Comparison of ENCODE assay signal across 29 cellular contexts in the genomic region with DNA sequence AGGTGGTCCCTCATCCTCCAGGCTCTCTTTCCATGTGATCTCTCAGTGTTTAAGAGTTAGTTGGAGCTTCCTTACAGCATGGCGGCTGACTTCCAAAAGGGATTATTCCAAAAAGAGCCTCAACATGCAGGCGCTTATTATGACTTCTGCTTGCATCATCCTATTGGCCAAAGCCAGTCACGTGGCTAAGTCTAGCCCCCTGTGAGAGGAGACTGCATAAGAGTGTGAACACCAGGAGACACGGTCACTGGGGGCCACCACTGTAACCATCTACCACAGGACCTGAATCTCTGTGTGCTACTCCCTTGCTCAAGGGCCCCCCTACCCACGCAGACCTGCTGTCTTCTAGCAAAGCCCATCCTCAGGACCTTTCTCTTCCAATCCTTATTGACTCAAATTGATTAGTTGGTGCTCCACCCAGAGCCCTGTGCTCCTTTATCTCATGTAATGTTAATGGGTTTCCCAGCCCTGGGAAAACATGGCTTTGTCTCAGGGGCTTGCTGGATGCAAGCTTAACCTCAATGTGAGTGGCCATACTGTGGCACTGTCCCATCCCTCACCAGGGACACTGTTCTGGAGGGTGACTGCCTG. TPM values are rescaled to one million over a fixed set of nuclear protein-coding genes. Genes with fewer than 3 reads are reported as not detected.
"Had no signal": no experiment of that assay in that cellular context is flagged by ENCODE, and none has a peak within 500 bp of the region (broad histone marks: within the 10 kb centered on the region; RNA-seq: fewer than 3 reads in every experiment).

No MANE protein-coding gene starts in this region.

- H3K27me3 Mint-ChIP-seq: effector memory CD8-positive, alpha-beta T cell; stimulated activated memory B cell treated with anti-CD40 and anti-IgM and Interleukin-4, amounts not matched to agents 10 μg/mL and 1 μg/mL and 100 μg/mL, for 72 hours had no signal

- ATAC-seq: effector memory CD8-positive, alpha-beta T cell; left colon; left ventricle myocardium superior; natural killer cell treated with Interleukin-12 subunit alpha and Interleukin-12 subunit beta and Interleukin-15 and Interleukin-18, amount 100 ng/mL, for 72 hours; sciatic nerve; stimulated activated memory B cell treated with anti-CD40 and anti-IgM and Interleukin-4, amounts not matched to agents 10 μg/mL and 1 μg/mL and 100 μg/mL, for 72 hours; stimulated activated naive CD8-positive, alpha-beta T cell treated with anti-CD3 and anti-CD28 coated beads, Interleukin-15, amount 100 ng/mL, for 72 hours; upper lobe of right lung had no signal

- H3K4me3 ChIP-seq: esophagus squamous epithelium, lung, neural progenitor cell, prostate gland, spleen, testis, tibial nerve, upper lobe of right lung had no signal

- H3K27ac ChIP-seq: epithelial cell of prostate, esophagus squamous epithelium, neural progenitor cell, parathyroid adenoma, prostate gland, spleen, testis, tibial nerve, upper lobe of right lung had no signal

- H3K27me3 ChIP-seq: esophagus squamous epithelium, neural progenitor cell, spleen, testis, tibial nerve, upper lobe of right lung had no signal

- H3K27ac Mint-ChIP-seq: immature natural killer cell; natural killer cell treated with Interleukin-12 subunit alpha and Interleukin-12 subunit beta and Interleukin-15 and Interleukin-18, amount 100 ng/mL, for 72 hours; neural progenitor cell; stimulated activated memory B cell treated with anti-CD40 and anti-IgM and Interleukin-4, amounts not matched to agents 10 μg/mL and 1 μg/mL and 100 μg/mL, for 72 hours; stimulated activated naive CD8-positive, alpha-beta T cell treated with anti-CD3 and anti-CD28 coated beads, Interleukin-15, amount 100 ng/mL, for 72 hours had no signal

- H3K36me3 Mint-ChIP-seq: immature natural killer cell; natural killer cell treated with Interleukin-12 subunit alpha and Interleukin-12 subunit beta and Interleukin-15 and Interleukin-18, amount 100 ng/mL, for 72 hours; neural progenitor cell; stimulated activated memory B cell treated with anti-CD40 and anti-IgM and Interleukin-4, amounts not matched to agents 10 μg/mL and 1 μg/mL and 100 μg/mL, for 72 hours had no signal

- H3K4me3 Mint-ChIP-seq: effector memory CD8-positive, alpha-beta T cell; immature natural killer cell; natural killer cell treated with Interleukin-12 subunit alpha and Interleukin-12 subunit beta and Interleukin-15 and Interleukin-18, amount 100 ng/mL, for 72 hours; neural progenitor cell; stimulated activated memory B cell treated with anti-CD40 and anti-IgM and Interleukin-4, amounts not matched to agents 10 μg/mL and 1 μg/mL and 100 μg/mL, for 72 hours; stimulated activated naive CD8-positive, alpha-beta T cell treated with anti-CD3 and anti-CD28 coated beads, Interleukin-15, amount 100 ng/mL, for 72 hours had no signal

- H3K9me3 Mint-ChIP-seq: effector memory CD8-positive, alpha-beta T cell; immature natural killer cell; natural killer cell treated with Interleukin-12 subunit alpha and Interleukin-12 subunit beta and Interleukin-15 and Interleukin-18, amount 100 ng/mL, for 72 hours; neural progenitor cell; stimulated activated memory B cell treated with anti-CD40 and anti-IgM and Interleukin-4, amounts not matched to agents 10 μg/mL and 1 μg/mL and 100 μg/mL, for 72 hours; stimulated activated naive CD8-positive, alpha-beta T cell treated with anti-CD3 and anti-CD28 coated beads, Interleukin-15, amount 100 ng/mL, for 72 hours had no signal

- H3K4me1 Mint-ChIP-seq: neural progenitor cell had no signal

- DNase-seq: cortex of kidney; effector memory CD8-positive, alpha-beta T cell; esophagus squamous epithelium; foreskin fibroblast; immature natural killer cell; left colon; left ventricle myocardium superior; mesenchymal stem cell; midbrain; occipital lobe; spleen; stimulated activated CD4-positive, alpha-beta T cell treated with anti-CD3 and anti-CD28 coated beads, Interleukin-15, amount 100 ng/mL, for 24 hours; stimulated activated CD4-positive, alpha-beta T cell treated with anti-CD3 and anti-CD28 coated beads, Interleukin-1b, Interleukin-23, amount 100 ng/mL, for 48 hours; stimulated activated CD4-positive, alpha-beta T cell treated with anti-CD3 and anti-CD28 coated beads, Interleukin-4, amount 100 ng/mL, for 24 hours; stimulated activated naive CD8-positive, alpha-beta T cell treated with anti-CD3 and anti-CD28 coated beads, Interleukin-15, amount 100 ng/mL, for 72 hours; testis; upper lobe of right lung had no signal

- H3K9me3 ChIP-seq: esophagus squamous epithelium, prostate gland, spleen, testis, tibial nerve, upper lobe of right lung had no signal

- H3K4me1 ChIP-seq: esophagus squamous epithelium, neural progenitor cell, parathyroid adenoma, prostate gland, testis, tibial nerve, upper lobe of right lung had no signal

- H3K36me3 ChIP-seq: neural progenitor cell, prostate gland, tibial nerve, upper lobe of right lung had no signal

RNA-seq across cellular contexts. Expression of gene IL1RN, which starts 4.0 kb away (rescaled TPM):
- total RNA-seq: chondrocyte, occipital lobe, renal cortical epithelial cell, skeletal muscle tissue had no signal
